17 cellular contexts compared by ENCODE assay signal in the genomic region with DNA sequence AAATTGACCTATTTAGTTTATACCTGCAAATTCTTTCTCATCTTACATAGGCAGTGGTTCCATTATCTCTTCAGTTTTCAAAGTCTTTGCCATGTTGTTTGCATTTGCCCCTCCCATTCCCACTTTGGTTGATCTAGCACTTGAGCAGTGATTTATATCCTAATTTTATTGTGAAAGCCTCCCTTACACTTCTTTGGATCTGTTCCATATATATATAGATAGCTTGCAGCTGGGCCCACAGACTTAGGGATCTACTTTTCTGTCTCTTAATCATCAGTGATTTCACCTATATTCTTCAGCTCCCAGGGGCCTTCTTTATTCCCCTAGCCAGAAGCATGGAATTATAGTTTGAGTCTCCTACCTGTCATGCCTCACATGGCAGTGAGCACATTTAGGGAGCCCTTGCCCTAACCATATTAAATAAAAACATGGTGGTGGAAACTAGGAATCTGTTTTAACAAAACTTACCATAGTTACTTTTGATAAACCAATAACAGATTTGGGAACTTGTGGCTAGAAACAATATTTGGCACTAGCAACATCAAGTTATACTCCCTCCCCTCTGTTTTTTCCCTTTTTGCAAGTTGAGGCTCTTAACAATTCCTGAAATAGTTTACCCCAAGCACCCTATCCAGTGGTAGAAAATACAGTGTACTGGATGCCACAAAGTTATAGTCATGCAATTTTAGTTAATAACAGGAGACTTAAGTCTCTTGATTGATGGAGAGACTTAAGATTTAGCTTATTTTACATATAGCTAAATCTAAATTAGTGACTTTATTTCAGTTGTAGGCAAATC. TPM values are rescaled to one million over a fixed set of nuclear protein-coding genes. Genes with fewer than 3 reads are reported as not detected.
DNase-seq lines count a peak whose midpoint lies in the region; ATAC-seq and TF ChIP-seq lines count a peak whose summit lies in the region.
"Had no signal": no experiment of that assay in that cellular context is flagged by ENCODE, and none has a peak within 500 bp of the region (broad histone marks: within the 10 kb centered on the region; RNA-seq: fewer than 3 reads in every experiment).

No MANE protein-coding gene starts in this region.

- ATAC-seq in left ventricle myocardium superior = no peak
- ATAC-seq: WTC11 had no signal

- H3K27me3 Mint-ChIP-seq in MCF 10A (ENCODE audit: insufficient read depth, unreplicated experiment) = no peaks in the 10 kb centered on the region
- H3K27me3 Mint-ChIP-seq in CD14-positive monocyte (ENCODE audit: low read depth in 3 of 3) = no peaks in the 10 kb centered on the region
- H3K27me3 Mint-ChIP-seq in activated CD4-positive, alpha-beta memory T cell treated with anti-CD3 and anti-CD28 coated beads for 36 hours = no peaks in the 10 kb centered on the region
- H3K27me3 Mint-ChIP-seq: activated naive CD8-positive, alpha-beta T cell treated with anti-CD3 and anti-CD28 coated beads, Interleukin-2, amount 10 ng/mL, durations not matched to agents 7 days and 5 days had no signal

- no peaks in the 10 kb centered on the region for H3K4me1 ChIP-seq in mammary epithelial cell (ENCODE audit: insufficient read depth, low read length)

- dilution Hi-C loops in mammary epithelial cell (cut with HindIII; ENCODE audit: low sequenced_read_pairs) = no loop called here

- no TSS peak for BruUV-seq in MCF 10A (replicated peaks; lab: Mats Ljungman, UMichigan)
- BruUV-seq in mammary epithelial cell (replicated peaks; lab: Mats Ljungman, UMichigan) = no TSS peak

- no peak for TF ChIP-seq CTCF in MCF 10A (IDR thresholded peaks at IDR 0.05; ENCODE audit: unreplicated experiment)
- TF ChIP-seq CTCF in mammary epithelial cell (conservative IDR thresholded peaks at IDR 0.05 in 1 of 2, IDR thresholded peaks at IDR 0.05 in 1 of 2; ENCODE audit: extremely low read depth in 1 of 2, insufficient read depth in 1 of 2, low read depth in 1 of 2, low read length in 2 of 2) = no peak
- TF ChIP-seq CTCF in CD14-positive monocyte (IDR thresholded peaks at IDR 0.05) = no peak

- no peaks in the 10 kb centered on the region for H3K9me3 ChIP-seq in mammary epithelial cell (replicated peaks; ENCODE audit: insufficient read depth, low read length)
- H3K9me3 ChIP-seq: suprapubic skin had no signal

- no peak overlapping the region for H3K9ac ChIP-seq in mammary epithelial cell (ENCODE audit: insufficient read depth, low read length)

- H4K20me1 ChIP-seq in mammary epithelial cell (ENCODE audit: insufficient read depth, low read length) = no peaks in the 10 kb centered on the region

- H3K27ac ChIP-seq in mammary epithelial cell (ENCODE audit: insufficient read depth, low read depth, low read length) = no peak overlapping the region
- H3K27ac ChIP-seq: suprapubic skin had no signal

- H3K4me2 ChIP-seq in mammary epithelial cell (ENCODE audit: insufficient read depth, low read depth, low read length) = no peak overlapping the region

- H3K4me3 Mint-ChIP-seq in MCF 10A (ENCODE audit: unreplicated experiment) (no peak overlapping the region), CD14-positive monocyte (no peak overlapping the region)
- no peak overlapping the region for H3K4me3 Mint-ChIP-seq in activated CD4-positive, alpha-beta memory T cell treated with anti-CD3 and anti-CD28 coated beads for 36 hours
- H3K4me3 Mint-ChIP-seq: activated naive CD8-positive, alpha-beta T cell treated with anti-CD3 and anti-CD28 coated beads, Interleukin-2, amount 10 ng/mL, durations not matched to agents 7 days and 5 days; WTC11 had no signal

- H3K27ac Mint-ChIP-seq in MCF 10A (ENCODE audit: low read depth, unreplicated experiment) (peak overlapping the region; percentile 20), CD14-positive monocyte (peak overlapping the region in 1 of 7 donors; percentile 1)
- H3K27ac Mint-ChIP-seq in activated CD4-positive, alpha-beta memory T cell treated with anti-CD3 and anti-CD28 coated beads for 36 hours = no peak overlapping the region
- H3K27ac Mint-ChIP-seq: activated naive CD8-positive, alpha-beta T cell treated with anti-CD3 and anti-CD28 coated beads, Interleukin-2, amount 10 ng/mL, durations not matched to agents 7 days and 5 days had no signal

- H3K4me1 Mint-ChIP-seq in MCF 10A (ENCODE audit: insufficient read depth, unreplicated experiment) = peaks cover 26% of the 10 kb centered on the region
- peaks cover 8% of the 10 kb centered on the region for H3K4me1 Mint-ChIP-seq in CD14-positive monocyte
- H3K4me1 Mint-ChIP-seq in activated CD4-positive, alpha-beta memory T cell treated with anti-CD3 and anti-CD28 coated beads for 36 hours (ENCODE audit: low read depth) = peaks cover 46% of the 10 kb centered on the region

- DNase-seq in MCF 10A (ENCODE audit: unreplicated experiment) (peak; percentile 24), mammary epithelial cell (no peak), NCI-H226 (peak; percentile 48), fibroblast of peridontal ligament (ENCODE audit: extremely low read depth) (peak; percentile 49), CD14-positive monocyte (ENCODE audit: low spot score) (no peak), left ventricle myocardium superior (no peak), retina (no peak)
- DNase-seq in activated CD4-positive, alpha-beta memory T cell treated with anti-CD3 and anti-CD28 coated beads for 36 hours = no peak
- DNase-seq: activated CD8-positive, alpha-beta memory T cell treated with anti-CD3 and anti-CD28 coated beads, Interleukin-2, amount 50 U/mL, for 4 hours; activated naive CD8-positive, alpha-beta T cell treated with anti-CD3 and anti-CD28 coated beads, Interleukin-2, amount 10 ng/mL, durations not matched to agents 7 days and 5 days; DMS153; Kasumi-1; NCI-H2081 treated with DMSO at 0.1 percent for 48 hours; stimulated activated CD4-positive, alpha-beta T cell treated with anti-CD3 and anti-CD28 coated beads, Interleukin-12 subunit alpha, Interleukin-12 subunit beta, amount 100 ng/mL, for 4 hours; SW 1271 had no signal

- H3K36me3 ChIP-seq in mammary epithelial cell (ENCODE audit: insufficient read depth, low read length) = no peaks in the 10 kb centered on the region
- H3K36me3 ChIP-seq: suprapubic skin had no signal

- no peaks in the 10 kb centered on the region for H3K9me3 Mint-ChIP-seq in MCF 10A (ENCODE audit: unreplicated experiment)
- H3K9me3 Mint-ChIP-seq in CD14-positive monocyte = peaks cover 0 to 7% (median 3%) of the 10 kb centered on the region in 7 donors
- no peaks in the 10 kb centered on the region for H3K9me3 Mint-ChIP-seq in activated CD4-positive, alpha-beta memory T cell treated with anti-CD3 and anti-CD28 coated beads for 36 hours
- H3K9me3 Mint-ChIP-seq: activated naive CD8-positive, alpha-beta T cell treated with anti-CD3 and anti-CD28 coated beads, Interleukin-2, amount 10 ng/mL, durations not matched to agents 7 days and 5 days had no signal

- H3K36me3 Mint-ChIP-seq in MCF 10A (ENCODE audit: insufficient read depth, unreplicated experiment) = peaks cover 13% of the 10 kb centered on the region
- peaks cover 18 to 34% of the 10 kb centered on the region in 2 donors for H3K36me3 Mint-ChIP-seq in CD14-positive monocyte
- H3K36me3 Mint-ChIP-seq in activated CD4-positive, alpha-beta memory T cell treated with anti-CD3 and anti-CD28 coated beads for 36 hours = peaks cover 6% of the 10 kb centered on the region

- peaks cover 89% of the 10 kb centered on the region for H3K79me2 ChIP-seq in mammary epithelial cell (ENCODE audit: insufficient read depth, low read length)

- in situ Hi-C loops in mammary epithelial cell (cut with MboI; ENCODE audit: low sequenced_read_pairs in 2 of 2) = no loop called here

- POLR2A ChIA-PET in MCF 10A (lab: Yijun Ruan, JAX) = interaction anchor here (1.2 kb wide), 1 partner anchor 8 kb away, joined by 4 read pairs; no protein-coding TSS in a partner anchor
- POLR2A ChIA-PET in activated CD4-positive, alpha-beta memory T cell treated with anti-CD3 and anti-CD28 coated beads for 36 hours (lab: Charles Lee) = no interaction called here

- intact Hi-C loops in MCF 10A (cut with micrococcal nuclease) = loop anchor here (5.0 kb wide), 1 partner anchor 1117 kb away; the partner anchor contains the start of gene NPTN
- intact Hi-C loops in mammary epithelial cell (cut with micrococcal nuclease) = no loop called here
- intact Hi-C loops in CD14-positive monocyte (cut with micrococcal nuclease) = no loop called here
- intact Hi-C loops in left ventricle myocardium superior (cut with micrococcal nuclease) = no loop called here
- intact Hi-C loops in activated CD4-positive, alpha-beta memory T cell treated with anti-CD3 and anti-CD28 coated beads for 36 hours (cut with micrococcal nuclease) = no loop called here

- CTCF ChIA-PET in MCF 10A (lab: Yijun Ruan, JAX) = no interaction called here
- CTCF ChIA-PET in mammary epithelial cell (lab: Charles Lee; ENCODE audit: low non-redundant PET) = no interaction called here
- CTCF ChIA-PET in activated CD4-positive, alpha-beta memory T cell treated with anti-CD3 and anti-CD28 coated beads for 36 hours (lab: Charles Lee) = no interaction called here

- H2AFZ ChIP-seq in mammary epithelial cell (ENCODE audit: low read depth, low read length) = no peak overlapping the region

- no peaks in the 10 kb centered on the region for H3K27me3 ChIP-seq in mammary epithelial cell (ENCODE audit: insufficient read depth, low read length)
- H3K27me3 ChIP-seq: suprapubic skin had no signal

- no peak overlapping the region for H3K4me3 ChIP-seq in mammary epithelial cell (replicated peaks in 1 of 3; ENCODE audit: insufficient read depth in 1 of 3, low read depth in 2 of 3, low read length in 3 of 3)
- H3K4me3 ChIP-seq: suprapubic skin had no signal

RNA-seq across cellular contexts. Expression of gene ARIH1, which starts 41.7 kb away (rescaled TPM):
- total RNA-seq in MCF 10A (2022) (234 and 235 TPM in 2 replicates), mammary epithelial cell (100 to 1,000 TPM in 1 of 2 donors, 10 to 100 TPM in 1; 51.0 to 178 TPM), left ventricle myocardium superior (184 TPM)
- polyA plus RNA-seq in mammary epithelial cell (35.4 TPM), CD14-positive monocyte (10 to 100 TPM; 13.5 to 14.4 TPM)
- 114 TPM for polyA minus RNA-seq in mammary epithelial cell
- 100 to 1,000 TPM; 169 to 187 TPM for total RNA-seq in activated CD4-positive, alpha-beta memory T cell treated with anti-CD3 and anti-CD28 coated beads for 36 hours

Comparison
In these comparisons a context has a peak if more than half of its experiments do, and no peak if none do; other contexts are left out.
1. DNase-seq: peak in MCF 10A (single experiment), NCI-H226 (single experiment) and fibroblast of peridontal ligament (single experiment); none in mammary epithelial cell (single experiment), CD14-positive monocyte (single experiment), left ventricle myocardium superior (single experiment), activated CD4-positive, alpha-beta memory T cell treated with anti-CD3 and anti-CD28 coated beads for 36 hours (single experiment) and retina (single experiment).